ENCODE assay signal across 8 cellular contexts in the genomic region with DNA sequence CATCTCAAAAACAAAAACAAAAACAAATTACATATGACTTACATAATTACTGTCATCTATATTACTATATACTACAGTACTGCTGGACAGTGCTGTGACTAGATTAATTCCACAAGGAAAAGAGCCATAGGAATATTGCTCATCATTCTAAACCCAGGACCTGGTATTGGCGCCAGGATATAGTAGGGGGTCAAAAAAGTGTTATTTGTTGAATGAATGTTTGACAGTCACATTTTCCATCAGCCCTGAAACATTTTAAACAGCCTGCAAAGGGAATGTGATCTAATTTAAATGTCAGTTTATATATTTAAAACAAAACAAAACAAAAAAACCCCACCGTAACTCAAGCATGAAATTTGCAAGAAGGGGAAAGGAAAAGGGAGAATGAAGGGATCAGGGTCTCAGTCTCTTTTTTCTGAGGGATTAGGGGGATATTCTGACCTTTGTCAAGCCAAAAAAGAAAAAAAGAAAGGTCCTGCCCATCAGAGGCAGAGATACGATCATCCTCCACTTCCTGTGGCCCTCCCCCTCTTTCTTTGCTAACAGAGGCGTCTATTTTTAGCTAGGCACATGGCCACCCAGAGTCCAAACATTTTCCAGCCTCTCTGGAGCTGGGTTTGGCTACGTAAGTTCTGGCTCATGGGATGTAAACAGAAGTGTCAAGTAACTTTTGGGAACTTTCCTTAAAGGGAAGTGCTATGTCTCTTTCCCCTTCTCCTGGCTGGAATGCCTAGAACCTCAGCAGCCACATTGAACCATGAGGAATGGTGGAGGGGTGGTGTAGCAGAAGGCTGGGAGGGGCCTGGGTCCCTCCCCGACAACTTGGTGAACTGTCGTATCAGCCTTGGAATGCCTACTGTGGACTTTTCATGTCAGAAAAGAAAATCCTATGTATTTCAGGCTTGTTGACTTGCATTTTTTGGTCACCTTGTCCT. TPM values are rescaled to one million over a fixed set of nuclear protein-coding genes. Genes with fewer than 3 reads are reported as not detected.
DNase-seq lines count a peak whose midpoint lies in the region; ATAC-seq, FAIRE-seq and TF ChIP-seq lines count a peak whose summit lies in the region.

No MANE protein-coding gene starts in this region.

- TSS peak; percentile 98 for BruUV-seq in K562 (replicated peaks; lab: Mats Ljungman, UMichigan)

- H3K27ac ChIP-seq in CD8-positive, alpha-beta T cell (ENCODE audit: low read depth, low read length): no peak overlapping the region
- peak overlapping the region; percentile 96 for H3K27ac ChIP-seq in K562 (ENCODE audit: extremely low read depth, low read depth, low read length)
- peak overlapping the region; percentile 22 for H3K27ac ChIP-seq in suprapubic skin

- intact Hi-C loops in CD8-positive, alpha-beta T cell (cut with DNase I, micrococcal nuclease): no loop called here
- intact Hi-C loops in K562 (cut with micrococcal nuclease): loop anchor here (2.0 to 5.0 kb wide), 4 partner anchors 44 to 249 kb away; partner anchors contain the start of gene DLG5

- H3K27ac Mint-ChIP-seq in CD8-positive, alpha-beta T cell: peak overlapping the region; percentile 52

- H3K4me3 ChIP-seq in CD8-positive, alpha-beta T cell (ENCODE audit: low read depth, low read length): no peak overlapping the region
- H3K4me3 ChIP-seq in K562 (no peak overlapping the region), suprapubic skin (no peak overlapping the region)

- TF ChIP-seq POLR2A in K562 (conservative IDR thresholded peaks at IDR 0.05) (peak; percentile 76), suprapubic skin (IDR thresholded peaks at IDR 0.05) (no peak)

- TF ChIP-seq RAD21 in K562 (CRISPR knock-in tag; conservative IDR thresholded peaks at IDR 0.05 in 1 of 2, IDR thresholded peaks at IDR 0.05 in 1 of 2): peak; percentile 17 to 32; a peak in 3 of 4 replicates

- TF ChIP-seq EP300 in K562 (IDR thresholded peaks at IDR 0.05; ENCODE audit: low read length): peak; percentile 87
- peak; percentile 76 for TF ChIP-seq EP300 in suprapubic skin (IDR thresholded peaks at IDR 0.05)

- CTCF ChIA-PET in CD8-positive, alpha-beta T cell (lab: Charles Lee): no interaction called here
- CTCF ChIA-PET in K562 (lab: Yijun Ruan, JAX; ENCODE audit: low intra/inter-chr PET ratio): no interaction called here

- peaks cover 8% of the 10 kb centered on the region for H3K4me1 ChIP-seq in CD8-positive, alpha-beta T cell (ENCODE audit: insufficient read depth, low read length)
- H3K4me1 ChIP-seq in K562 (replicated peaks in 1 of 2; ENCODE audit: control insufficient read depth in 2 of 2, insufficient read depth in 2 of 2, low read length in 2 of 2) (peaks cover 21 to 27% of the 10 kb centered on the region in 2 experiments; a peak in 4 of 5 replicates), suprapubic skin (peaks cover 13% of the 10 kb centered on the region)

- no peaks in the 10 kb centered on the region for H3K9me1 ChIP-seq in K562 (ENCODE audit: control insufficient read depth, insufficient read depth, low read length)

- no peak for DNase-seq in CD8-positive, alpha-beta T cell
- peak; percentile 82 for DNase-seq in LHCN-M2 (ENCODE audit: low read depth)
- peak; percentile 77 to 91 (median 86) for DNase-seq in K562 (ENCODE audit: extremely low read depth in 1 of 4, low spot score in 3 of 4)
- peak in 1 of 2 donors; percentile 78 for DNase-seq in suprapubic skin (ENCODE audit: low spot score in 2 of 2)
- no peak for DNase-seq in RKO (ENCODE audit: low spot score)
- no peak for DNase-seq in NCI-H345 (lab: John Stamatoyannopoulos, UW)
- DNase-seq in NCI-H1694 treated with DMSO at 0.1 percent for 48 hours (lab: John Stamatoyannopoulos, UW): no peak

- no peak for ATAC-seq in CD8-positive, alpha-beta T cell
- ATAC-seq in K562: peak; percentile 78

- no peaks in the 10 kb centered on the region for H3K79me2 ChIP-seq in K562 (ENCODE audit: control insufficient read depth, insufficient read depth, low read length)

- H3K9ac ChIP-seq in K562 (ENCODE audit: insufficient read depth in 1 of 2, low read depth in 2 of 2, low read length in 2 of 2): peak overlapping the region; percentile 51 to 73; a peak in 3 of 4 replicates

- peaks cover 6% of the 10 kb centered on the region for H3K36me3 ChIP-seq in CD8-positive, alpha-beta T cell (ENCODE audit: insufficient read depth, low read length)
- peaks cover 27% of the 10 kb centered on the region for H3K36me3 ChIP-seq in K562 (ENCODE audit: control insufficient read depth, insufficient read depth, low read length)
- peaks cover 2% of the 10 kb centered on the region for H3K36me3 ChIP-seq in suprapubic skin

- no peaks in the 10 kb centered on the region for H3K27me3 Mint-ChIP-seq in CD8-positive, alpha-beta T cell (ENCODE audit: low read depth)

- in situ Hi-C loops in K562 (cut with MboI): loop anchor here (5.0 kb wide), 2 partner anchors 64 to 114 kb away; no protein-coding TSS in a partner anchor

- H3K27me3 ChIP-seq in CD8-positive, alpha-beta T cell (ENCODE audit: insufficient read depth, low read length): no peaks in the 10 kb centered on the region
- H3K27me3 ChIP-seq in K562 (ENCODE audit: control insufficient read depth in 2 of 2, insufficient read depth in 2 of 2, low read length in 2 of 2): no peaks in the 10 kb centered on the region
- no peaks in the 10 kb centered on the region for H3K27me3 ChIP-seq in suprapubic skin

- H4K20me1 ChIP-seq in K562 (replicated peaks; ENCODE audit: control insufficient read depth, insufficient read depth, low read length): no peaks in the 10 kb centered on the region

- POLR2A ChIA-PET in CD8-positive, alpha-beta T cell (lab: Charles Lee): no interaction called here
- POLR2A ChIA-PET in K562 (lab: Yijun Ruan, JAX): interaction anchor here (0.7 to 1.4 kb wide), 9 partner anchors 11 to 119 kb away, joined by 3 to 6 read pairs (median 3); no protein-coding TSS in a partner anchor

- 10% methylated on average over 7 of the region's 7 CpGs for WGBS in K562 (ENCODE audit: insufficient coverage, low coverage, missing lambda C conversion rate)
- 39% methylated on average over 7 of the region's 7 CpGs for WGBS in suprapubic skin

- peak overlapping the region; percentile 17 for H3K4me2 ChIP-seq in K562 (ENCODE audit: insufficient read depth, low read length)

- H3K9me3 ChIP-seq in CD8-positive, alpha-beta T cell (ENCODE audit: low read length): no peaks in the 10 kb centered on the region
- H3K9me3 ChIP-seq in K562 (replicated peaks; ENCODE audit: control insufficient read depth, insufficient read depth, low read depth, low read length) (no peaks in the 10 kb centered on the region), suprapubic skin (no peaks in the 10 kb centered on the region)

- peak; percentile 92 for FAIRE-seq in K562 (lab: Jason Lieb, UNC)
- FAIRE-seq in islet of Langerhans (lab: Jason Lieb, UNC): peak; percentile 56

- H3K4me3 Mint-ChIP-seq in CD8-positive, alpha-beta T cell: no peak overlapping the region

- peak overlapping the region; percentile 91 for H2AFZ ChIP-seq in K562 (ENCODE audit: low read depth, low read length)

- peaks cover 10% of the 10 kb centered on the region for H3K4me1 Mint-ChIP-seq in CD8-positive, alpha-beta T cell (ENCODE audit: low read depth)

- TF ChIP-seq CTCF in CD8-positive, alpha-beta T cell (IDR thresholded peaks at IDR 0.05): no peak
- no peak for TF ChIP-seq CTCF in K562 (IDR thresholded peaks at IDR 0.05 in 2 of 3, conservative IDR thresholded peaks at IDR 0.05 in 1 of 3; ENCODE audit: insufficient read depth in 2 of 3, low read depth in 1 of 3, low read length in 3 of 3)
- TF ChIP-seq CTCF in suprapubic skin (IDR thresholded peaks at IDR 0.05): no peak

- peaks cover 18% of the 10 kb centered on the region for H3K36me3 Mint-ChIP-seq in CD8-positive, alpha-beta T cell

- no peaks in the 10 kb centered on the region for H3K9me3 Mint-ChIP-seq in CD8-positive, alpha-beta T cell

RNA-seq across cellular contexts. Expression of gene DLG5, which starts 44.6 kb away (rescaled TPM):
- 1 to 10 TPM; 5.5 to 6.3 TPM for total RNA-seq in CD8-positive, alpha-beta T cell
- 22.6 and 24.9 TPM in 2 replicates for total RNA-seq in LHCN-M2 (2014; rRNA removed)
- 23.9 TPM for polyA plus RNA-seq in LHCN-M2 (2012)
- total RNA-seq in K562 (2011; cell fraction: chromatin; rRNA removed; ENCODE audit: low replicate concordance): 91.9 and 204 TPM in 2 replicates
- 90.6 and 92.5 TPM in 2 replicates for total RNA-seq in K562 (2011; cell fraction: nucleolus; rRNA removed)
- 67.2 and 68.6 TPM in 2 replicates for total RNA-seq in K562 (2011; cell fraction: nucleoplasm; rRNA removed)
- 10.1 and 13.6 TPM in 2 replicates for total RNA-seq in K562 (2014; rRNA removed)
- 9.2 and 9.6 TPM in 2 replicates for total RNA-seq in K562 (2014; rRNA removed; fragmentation: Illumina TruSeq; extraction: Trizol)
- 11.0 and 11.2 TPM in 2 replicates for total RNA-seq in K562 (2015; rRNA removed; fragmentation: Illumina TruSeq; extraction: Trizol)
- total RNA-seq in K562 (2021): 24.0 and 26.8 TPM in 2 replicates
- 8.8 and 11.9 TPM in 2 replicates for polyA plus RNA-seq in K562 (2011; rRNA removed)
- polyA plus RNA-seq in K562 (2011; cell fraction: cytosol; rRNA removed): 8.1 and 10.6 TPM in 2 replicates
- polyA plus RNA-seq in K562 (2011; cell fraction: nucleus; rRNA removed): 72.9 and 124 TPM in 2 replicates
- polyA plus RNA-seq in K562 (2012): 16.0 and 23.5 TPM in 2 replicates
- polyA plus RNA-seq in K562 (2014; fragmentation: Illumina TruSeq; extraction: Trizol): 17.9 and 18.8 TPM in 2 replicates
- polyA plus RNA-seq in K562 (2014; fragmentation: Nextera tagmentation; extraction: Ambion mirVana): 1 to 10 TPM; 1.4 to 1.5 TPM
- 17.2 and 17.3 TPM in 2 replicates for polyA plus RNA-seq in K562 (2014; rRNA removed)
- polyA minus RNA-seq in K562 (2011; rRNA and poly(A)+ RNA removed): 11.9 and 15.3 TPM in 2 replicates
- polyA minus RNA-seq in K562 (2011; cell fraction: cytosol; rRNA and poly(A)+ RNA removed): 7.3 and 10.1 TPM in 2 replicates
- polyA minus RNA-seq in K562 (2011; cell fraction: nucleus; rRNA and poly(A)+ RNA removed): 27.9 and 33.8 TPM in 2 replicates
- total RNA-seq in suprapubic skin: 100 to 1,000 TPM; 117 to 196 (median 147) TPM

RNA-seq across cellular contexts. Expression of gene POLR3A, which starts 58.2 kb away (rescaled TPM):
- total RNA-seq in CD8-positive, alpha-beta T cell: 1 to 10 TPM; 5.9 to 7.0 TPM
- total RNA-seq in LHCN-M2 (2014; rRNA removed) (14.9 and 15.3 TPM in 2 replicates), K562 (2014; rRNA removed) (32.5 and 32.8 TPM in 2 replicates), K562 (2014; rRNA removed; fragmentation: Illumina TruSeq; extraction: Trizol) (24.0 and 25.5 TPM in 2 replicates), K562 (2015; rRNA removed; fragmentation: Illumina TruSeq; extraction: Trizol) (24.8 and 26.7 TPM in 2 replicates), K562 (2021) (37.0 TPM in 2 replicates), suprapubic skin (10 to 100 TPM in 3 of 4 donors, 1 to 10 TPM in 1; 9.7 to 18.3 (median 12.8) TPM)
- 9.7 TPM for polyA plus RNA-seq in LHCN-M2 (2012)
- total RNA-seq in K562 (2011; cell fraction: chromatin; rRNA removed; ENCODE audit: low replicate concordance): 123 and 132 TPM in 2 replicates
- 73.2 and 88.4 TPM in 2 replicates for total RNA-seq in K562 (2011; cell fraction: nucleolus; rRNA removed)
- total RNA-seq in K562 (2011; cell fraction: nucleoplasm; rRNA removed): 85.6 and 96.2 TPM in 2 replicates
- polyA plus RNA-seq in K562 (2011; rRNA removed) (19.0 and 22.9 TPM in 2 replicates), K562 (2014; fragmentation: Illumina TruSeq; extraction: Trizol) (28.4 and 33.1 TPM in 2 replicates), K562 (2014; fragmentation: Nextera tagmentation; extraction: Ambion mirVana) (10 to 100 TPM; 14.9 to 28.8 TPM), K562 (2014; rRNA removed) (20.2 and 21.2 TPM in 2 replicates)
- polyA plus RNA-seq in K562 (2011; cell fraction: cytosol; rRNA removed): 14.9 and 16.1 TPM in 2 replicates
- 28.0 and 28.6 TPM in 2 replicates for polyA plus RNA-seq in K562 (2011; cell fraction: nucleus; rRNA removed)
- polyA plus RNA-seq in K562 (2012): 15.5 and 16.9 TPM in 2 replicates
- 65.0 and 86.0 TPM in 2 replicates for polyA minus RNA-seq in K562 (2011; rRNA and poly(A)+ RNA removed)
- polyA minus RNA-seq in K562 (2011; cell fraction: cytosol; rRNA and poly(A)+ RNA removed): 34.2 and 43.2 TPM in 2 replicates
- polyA minus RNA-seq in K562 (2011; cell fraction: nucleus; rRNA and poly(A)+ RNA removed): 46.7 and 67.6 TPM in 2 replicates

Comparison
In these comparisons a context has a peak if more than half of its experiments do, and no peak if none do; other contexts are left out.
1. DNase-seq: peak in LHCN-M2 (single experiment) and K562 (4 of 4); none in CD8-positive, alpha-beta T cell (0 of 7), RKO (single experiment), NCI-H345 (single experiment) and NCI-H1694 treated with DMSO at 0.1 percent for 48 hours (single experiment).